In the genomic region with DNA sequence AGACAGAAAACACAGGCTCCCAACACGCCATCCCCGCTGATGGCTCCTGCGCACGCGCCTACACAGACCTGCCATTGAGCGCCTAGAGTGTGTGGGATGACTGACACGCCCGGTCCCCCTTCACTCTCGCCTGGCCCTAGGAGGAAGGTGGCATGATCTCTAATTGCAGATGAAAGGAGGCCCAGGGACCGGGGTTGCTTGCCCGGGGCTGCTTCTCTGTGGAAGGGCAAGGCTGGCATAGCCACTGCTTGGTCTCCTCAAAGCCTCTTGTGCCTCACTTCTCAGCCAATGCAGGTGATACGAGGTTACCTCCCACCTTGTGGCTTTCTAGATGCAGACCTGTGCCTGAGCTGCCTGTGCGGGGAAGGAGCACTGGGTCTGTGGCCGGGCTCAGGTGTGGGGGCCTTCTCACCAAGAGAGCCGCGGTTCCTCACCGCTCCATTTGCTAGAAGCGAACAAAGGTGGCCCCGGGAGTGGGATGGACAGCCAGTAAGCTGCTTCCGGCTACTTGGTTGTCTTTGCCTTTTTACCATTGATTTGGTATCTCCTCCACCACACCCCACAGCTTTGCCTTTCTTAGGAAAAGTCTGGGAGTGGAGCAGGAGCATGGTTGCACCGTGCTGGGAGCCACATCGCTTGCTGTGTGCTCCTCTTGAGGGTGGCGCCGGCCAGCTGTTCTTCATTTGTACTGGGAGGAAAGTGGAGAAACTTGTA, we compare ENCODE assay signal across 1 cellular context.
TF ChIP-seq lines count a peak whose summit lies in the region.

No MANE protein-coding gene starts in this region.

TF ChIP-seq in H1, 55 proteins besides CTCF, POLR2A, EP300 and RAD21:
- TF ChIP-seq CEBPB (IDR thresholded peaks at IDR 0.05; ENCODE audit: low read depth, low read length) (no peak), TAF1 (IDR thresholded peaks at IDR 0.05; ENCODE audit: low read depth, low read length) (no peak), CBX8 (IDR thresholded peaks at IDR 0.05; ENCODE audit: borderline replicate concordance, low read depth, low read length) (no peak), RBBP5 (IDR thresholded peaks at IDR 0.05; ENCODE audit: borderline replicate concordance, low read depth, low read length) (no peak), NRF1 (IDR thresholded peaks at IDR 0.05; ENCODE audit: low read depth, low read length) (no peak), BACH1 (IDR thresholded peaks at IDR 0.05; ENCODE audit: low read length) (no peak), TAF7 (optimal IDR thresholded peaks at IDR 0.05; ENCODE audit: borderline replicate concordance, low read depth, low read length) (no peak), GTF2F1 (IDR thresholded peaks at IDR 0.05; ENCODE audit: borderline replicate concordance, low read depth, low read length) (no peak), YY1 (IDR thresholded peaks at IDR 0.05; ENCODE audit: low read depth, low read length) (no peak), SRF (IDR thresholded peaks at IDR 0.05; ENCODE audit: low read depth, low read length) (no peak), SP1 (IDR thresholded peaks at IDR 0.05; ENCODE audit: low read depth, low read length) (no peak), KDM4A (IDR thresholded peaks at IDR 0.05; ENCODE audit: low read depth, low read length, severe bottlenecking) (no peak), EGR1 (IDR thresholded peaks at IDR 0.05; ENCODE audit: borderline replicate concordance, low read depth, low read length) (no peak), ZNF274 (IDR thresholded peaks at IDR 0.05; ENCODE audit: borderline replicate concordance, extremely low read depth, low read length) (no peak)
- TF ChIP-seq, protein P1, sequence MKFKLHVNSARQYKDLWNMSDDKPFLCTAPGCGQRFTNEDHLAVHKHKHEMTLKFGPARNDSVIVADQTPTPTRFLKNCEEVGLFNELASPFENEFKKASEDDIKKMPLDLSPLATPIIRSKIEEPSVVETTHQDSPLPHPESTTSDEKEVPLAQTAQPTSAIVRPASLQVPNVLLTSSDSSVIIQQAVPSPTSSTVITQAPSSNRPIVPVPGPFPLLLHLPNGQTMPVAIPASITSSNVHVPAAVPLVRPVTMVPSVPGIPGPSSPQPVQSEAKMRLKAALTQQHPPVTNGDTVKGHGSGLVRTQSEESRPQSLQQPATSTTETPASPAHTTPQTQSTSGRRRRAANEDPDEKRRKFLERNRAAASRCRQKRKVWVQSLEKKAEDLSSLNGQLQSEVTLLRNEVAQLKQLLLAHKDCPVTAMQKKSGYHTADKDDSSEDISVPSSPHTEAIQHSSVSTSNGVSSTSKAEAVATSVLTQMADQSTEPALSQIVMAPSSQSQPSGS (IDR thresholded peaks at IDR 0.05; ENCODE audit: low read length), result no peak
